In genomic region chr16:87666919-87667318, GRCh38 we compare ENCODE assay signal across 24 cellular contexts.
DNase-seq lines count a peak whose midpoint lies in the region; ATAC-seq, FAIRE-seq and TF ChIP-seq lines count a peak whose summit lies in the region.
"Had no signal": no experiment of that assay in that cellular context is flagged by ENCODE, and none has a peak within 500 bp of the region (broad histone marks: within the 10 kb centered on the region; RNA-seq: fewer than 3 reads in every experiment).

No MANE protein-coding gene starts in this region.

- TF ChIP-seq CTCF in K562 (IDR thresholded peaks at IDR 0.05 in 2 of 3, conservative IDR thresholded peaks at IDR 0.05 in 1 of 3; ENCODE audit: insufficient read depth in 2 of 3, low read depth in 1 of 3, low read length in 3 of 3) = no peak
- TF ChIP-seq CTCF in ovary (IDR thresholded peaks at IDR 0.05) = no peak
- TF ChIP-seq CTCF in GM10266 (IDR thresholded peaks at IDR 0.05; ENCODE audit: control insufficient read depth, insufficient read depth, low read depth, missing control alignments) = no peak

- no peaks in the 10 kb centered on the region for H3K36me3 ChIP-seq in BLaER1
- H3K36me3 ChIP-seq in BLaER1 treated with 17β-estradiol and CSF1 and Interleukin-3, amounts not matched to agents 10 nM and 100 nM = no peaks in the 10 kb centered on the region
- H3K36me3 ChIP-seq in K562 (ENCODE audit: control insufficient read depth, insufficient read depth, low read length) = no peaks in the 10 kb centered on the region
- H3K36me3 ChIP-seq in ovary = no peaks in the 10 kb centered on the region
- H3K36me3 ChIP-seq: BE2C had no signal

- H3K4me1 ChIP-seq in BLaER1 (peaks cover 30% of the 10 kb centered on the region), K562 (replicated peaks in 1 of 2; ENCODE audit: control insufficient read depth in 2 of 2, insufficient read depth in 2 of 2, low read length in 2 of 2) (peaks cover 0 to 13% of the 10 kb centered on the region in 2 experiments; a peak in 2 of 5 replicates), ovary (ENCODE audit: insufficient read depth) (no peaks in the 10 kb centered on the region)
- H3K4me1 ChIP-seq in BLaER1 treated with 17β-estradiol and CSF1 and Interleukin-3, amounts not matched to agents 10 nM and 100 nM = peaks cover 6 to 29% (median 16%) of the 10 kb centered on the region in 10 experiments; a peak in 19 of 20 replicates
- H3K4me1 ChIP-seq: BE2C had no signal

- no peak for FAIRE-seq in K562 (lab: Jason Lieb, UNC)
- FAIRE-seq: A204.1, GM12891 had no signal

- no peak overlapping the region for H2AFZ ChIP-seq in K562 (ENCODE audit: low read depth, low read length)

- under 1% methylated on average over 16 of the region's 16 CpGs for WGBS in K562 (ENCODE audit: insufficient coverage, low coverage, missing lambda C conversion rate)
- 66 to 71% (median 70%) methylated on average over 16 of the region's 16 CpGs for WGBS in ovary, 3 donors

- H3K9me3 ChIP-seq in BLaER1 (no peaks in the 10 kb centered on the region), K562 (replicated peaks; ENCODE audit: control insufficient read depth, insufficient read depth, low read depth, low read length) (no peaks in the 10 kb centered on the region), ovary (no peaks in the 10 kb centered on the region)
- H3K9me3 ChIP-seq in BLaER1 treated with 17β-estradiol and CSF1 and Interleukin-3, amounts not matched to agents 10 nM and 100 nM (replicated peaks in 1 of 11) = no peaks in the 10 kb centered on the region
- H3K9me3 ChIP-seq: BE2C had no signal

- H3K4me3 ChIP-seq in BLaER1 (no peak overlapping the region), K562 (no peak overlapping the region), ovary (no peak overlapping the region)
- H3K4me3 ChIP-seq in BLaER1 treated with 17β-estradiol and CSF1 and Interleukin-3, amounts not matched to agents 10 nM and 100 nM = no peak overlapping the region

- no peaks in the 10 kb centered on the region for H3K9me1 ChIP-seq in K562 (ENCODE audit: control insufficient read depth, insufficient read depth, low read length)

- TF ChIP-seq POLR2A in K562 (conservative IDR thresholded peaks at IDR 0.05) (no peak), ovary (IDR thresholded peaks at IDR 0.05) (no peak)

- BruUV-seq in K562 (replicated peaks; lab: Mats Ljungman, UMichigan) = no TSS peak

- no peak for DNase-seq in K562 (ENCODE audit: extremely low read depth in 1 of 4, low spot score in 3 of 4)
- DNase-seq in ovary = no peak
- DNase-seq in GM10266 (ENCODE audit: extremely low spot score) = no peak
- DNase-seq: 8988T; ACHN; BE2C; C1 segment of cervical spinal cord; CD4-positive, alpha-beta memory T cell; CD4-positive, CD25-positive, alpha-beta regulatory T cell; CD8-positive, alpha-beta memory T cell; COR-L47; DMS 273 treated with DMSO at 0.1 percent for 48 hours; DMS153; DMS53; DMS79; DND-41; EL; GDM1 had no signal

- CTCF ChIA-PET in K562 (lab: Yijun Ruan, JAX; ENCODE audit: low intra/inter-chr PET ratio) = no interaction called here

- H4K20me1 ChIP-seq in BLaER1 (no peaks in the 10 kb centered on the region), K562 (replicated peaks; ENCODE audit: control insufficient read depth, insufficient read depth, low read length) (peaks cover 32% of the 10 kb centered on the region; the same call in 1 of the 2 replicates)
- H4K20me1 ChIP-seq in BLaER1 treated with 17β-estradiol and CSF1 and Interleukin-3, amounts not matched to agents 10 nM and 100 nM = peaks cover 0 to 68% (median 0%) of the 10 kb centered on the region in 11 experiments; a peak in 6 of 22 replicates

- in situ Hi-C loops in K562 (cut with MboI) = no loop called here

- TF ChIP-seq EP300 in Ishikawa (IDR thresholded peaks at IDR 0.05; ENCODE audit: borderline replicate concordance) (no peak), K562 (IDR thresholded peaks at IDR 0.05; ENCODE audit: low read length) (no peak), ovary (IDR thresholded peaks at IDR 0.05) (no peak)

- no peaks in the 10 kb centered on the region for H3K79me2 ChIP-seq in K562 (ENCODE audit: control insufficient read depth, insufficient read depth, low read length)

- H3K4me2 ChIP-seq in BLaER1 (peak overlapping the region; percentile 27; the same call in 1 of the 2 replicates), K562 (ENCODE audit: insufficient read depth, low read length) (no peak overlapping the region)
- peak overlapping the region in 7 of 11 experiments; percentile 0 to 45 (median 33); a peak in 8 of 22 replicates for H3K4me2 ChIP-seq in BLaER1 treated with 17β-estradiol and CSF1 and Interleukin-3, amounts not matched to agents 10 nM and 100 nM

- POLR2A ChIA-PET in K562 (lab: Yijun Ruan, JAX) = interaction anchor here (0.6 to 0.7 kb wide), 3 partner anchors 13 to 66 kb away, joined by 3 to 4 read pairs (median 3); no protein-coding TSS in a partner anchor

- ATAC-seq in K562 (no peak), GM18517 (IDR thresholded peaks at IDR 0.05; ENCODE audit: unreplicated experiment) (no peak)

- intact Hi-C loops in K562 (cut with micrococcal nuclease) (no loop called here), ovary (cut with DNase I) (no loop called here)

- H3K9ac ChIP-seq in BLaER1 = no peak overlapping the region
- H3K9ac ChIP-seq in BLaER1 treated with 17β-estradiol and CSF1 and Interleukin-3, amounts not matched to agents 10 nM and 100 nM = 0 out of 22 replicates have a peak overlapping the region, but pooled peaks of 1 of the 11 experiments have one; percentile 13
- H3K9ac ChIP-seq in K562 (ENCODE audit: insufficient read depth in 1 of 2, low read depth in 2 of 2, low read length in 2 of 2) = no peak overlapping the region

- H3K27ac ChIP-seq in BLaER1 (no peak overlapping the region), K562 (ENCODE audit: extremely low read depth, low read depth, low read length) (no peak overlapping the region), ovary (no peak overlapping the region)
- no peak overlapping the region for H3K27ac ChIP-seq in BLaER1 treated with 17β-estradiol and CSF1 and Interleukin-3, amounts not matched to agents 10 nM and 100 nM

- H3K27me3 ChIP-seq in BLaER1 (no peaks in the 10 kb centered on the region), K562 (ENCODE audit: control insufficient read depth in 2 of 2, insufficient read depth in 2 of 2, low read length in 2 of 2) (peaks cover 75 to 96% of the 10 kb centered on the region in 2 experiments), ovary (no peaks in the 10 kb centered on the region)
- no peaks in the 10 kb centered on the region for H3K27me3 ChIP-seq in BLaER1 treated with 17β-estradiol and CSF1 and Interleukin-3, amounts not matched to agents 10 nM and 100 nM
- H3K27me3 ChIP-seq: BE2C had no signal

- TF ChIP-seq RAD21 in Ishikawa (IDR thresholded peaks at IDR 0.05; ENCODE audit: low read depth) = no peak
- TF ChIP-seq RAD21 in K562 (CRISPR knock-in tag; conservative IDR thresholded peaks at IDR 0.05 in 1 of 2, IDR thresholded peaks at IDR 0.05 in 1 of 2) = no peak

TF ChIP-seq in Ishikawa, 13 proteins besides CTCF, POLR2A, EP300 and RAD21:
- TF ChIP-seq FOXM1 (IDR thresholded peaks at IDR 0.05; ENCODE audit: borderline replicate concordance, low read depth) (no peak), USF1 (IDR thresholded peaks at IDR 0.05) (peak; percentile 72), MAX (IDR thresholded peaks at IDR 0.05) (no peak)

TF ChIP-seq in K562, 482 proteins besides CTCF, POLR2A, EP300 and RAD21 (continues in another document):
- TF ChIP-seq USF2 (CRISPR knock-in tag; IDR thresholded peaks at IDR 0.05) (peak; percentile 40; the same call in 1 of the 2 replicates), FIP1L1 (IDR thresholded peaks at IDR 0.05; ENCODE audit: low read depth, low read length, poor library complexity, severe bottlenecking) (no peak), ZNF445 (CRISPR knock-in tag; IDR thresholded peaks at IDR 0.05; ENCODE audit: low read depth) (no peak), ETV5 (CRISPR knock-in tag; IDR thresholded peaks at IDR 0.05; ENCODE audit: low read depth) (no peak), FOXA1 (IDR thresholded peaks at IDR 0.05; ENCODE audit: borderline replicate concordance) (no peak), CBFA2T2 (conservative IDR thresholded peaks at IDR 0.05) (0 out of 2 replicates have a peak, but pooled peaks have one; percentile 5), RAD51 (IDR thresholded peaks at IDR 0.05; ENCODE audit: borderline replicate concordance, low read depth) (peak; percentile 21; the same call in 1 of the 2 replicates), ATF6 (CRISPR knock-in tag; IDR thresholded peaks at IDR 0.05) (no peak)
